2 cellular contexts compared by ENCODE assay signal in genomic region chr1:78263459-78263858, GRCh38.
TF ChIP-seq lines count a peak whose summit lies in the region.

No MANE protein-coding gene starts in this region.

TF ChIP-seq in IMR-90, 13 proteins besides CTCF, POLR2A, EP300 and RAD21 (continued from another document):
- TF ChIP-seq, protein P1, sequence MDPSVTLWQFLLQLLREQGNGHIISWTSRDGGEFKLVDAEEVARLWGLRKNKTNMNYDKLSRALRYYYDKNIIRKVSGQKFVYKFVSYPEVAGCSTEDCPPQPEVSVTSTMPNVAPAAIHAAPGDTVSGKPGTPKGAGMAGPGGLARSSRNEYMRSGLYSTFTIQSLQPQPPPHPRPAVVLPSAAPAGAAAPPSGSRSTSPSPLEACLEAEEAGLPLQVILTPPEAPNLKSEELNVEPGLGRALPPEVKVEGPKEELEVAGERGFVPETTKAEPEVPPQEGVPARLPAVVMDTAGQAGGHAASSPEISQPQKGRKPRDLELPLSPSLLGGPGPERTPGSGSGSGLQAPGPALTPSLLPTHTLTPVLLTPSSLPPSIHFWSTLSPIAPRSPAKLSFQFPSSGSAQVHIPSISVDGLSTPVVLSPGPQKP (IDR thresholded peaks at IDR 0.05; ENCODE audit: borderline replicate concordance, low read depth, low read length): no peak
- TF ChIP-seq SMC3 (IDR thresholded peaks at IDR 0.05; ENCODE audit: low read depth, low read length): no peak
- no peak for TF ChIP-seq MXI1 (IDR thresholded peaks at IDR 0.05; ENCODE audit: borderline replicate concordance, low read depth, low read length)
- TF ChIP-seq RCOR1 (IDR thresholded peaks at IDR 0.05; ENCODE audit: insufficient replicate concordance, low read length): no peak
- no peak for TF ChIP-seq RFX5 (IDR thresholded peaks at IDR 0.05; ENCODE audit: low read depth, low read length)
- TF ChIP-seq CHD1 (IDR thresholded peaks at IDR 0.05; ENCODE audit: low read depth, low read length): no peak
- no peak for TF ChIP-seq BHLHE40 (IDR thresholded peaks at IDR 0.05; ENCODE audit: low read depth, low read length)
- no peak for TF ChIP-seq NFE2L2 (IDR thresholded peaks at IDR 0.05; ENCODE audit: low read depth, low read length)
- TF ChIP-seq, protein P2, sequence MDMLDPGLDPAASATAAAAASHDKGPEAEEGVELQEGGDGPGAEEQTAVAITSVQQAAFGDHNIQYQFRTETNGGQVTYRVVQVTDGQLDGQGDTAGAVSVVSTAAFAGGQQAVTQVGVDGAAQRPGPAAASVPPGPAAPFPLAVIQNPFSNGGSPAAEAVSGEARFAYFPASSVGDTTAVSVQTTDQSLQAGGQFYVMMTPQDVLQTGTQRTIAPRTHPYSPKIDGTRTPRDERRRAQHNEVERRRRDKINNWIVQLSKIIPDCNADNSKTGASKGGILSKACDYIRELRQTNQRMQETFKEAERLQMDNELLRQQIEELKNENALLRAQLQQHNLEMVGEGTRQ (IDR thresholded peaks at IDR 0.05; ENCODE audit: low read depth, low read length): no peak
- TF ChIP-seq FOS (IDR thresholded peaks at IDR 0.05; ENCODE audit: low read depth, low read length): no peak

TF ChIP-seq in WTC11, 78 proteins besides CTCF, POLR2A, EP300 and RAD21 (continued from another document):
- TF ChIP-seq ZMAT4 (CRISPR knock-in tag; IDR thresholded peaks at IDR 0.05) (no peak), ZNF423 (CRISPR knock-in tag; IDR thresholded peaks at IDR 0.05) (peak; percentile 89)
TF ChIP-seq in WTC11: peak in this region for 1.
